Comparison of ENCODE assay signal across 8 cellular contexts in the genomic region with DNA sequence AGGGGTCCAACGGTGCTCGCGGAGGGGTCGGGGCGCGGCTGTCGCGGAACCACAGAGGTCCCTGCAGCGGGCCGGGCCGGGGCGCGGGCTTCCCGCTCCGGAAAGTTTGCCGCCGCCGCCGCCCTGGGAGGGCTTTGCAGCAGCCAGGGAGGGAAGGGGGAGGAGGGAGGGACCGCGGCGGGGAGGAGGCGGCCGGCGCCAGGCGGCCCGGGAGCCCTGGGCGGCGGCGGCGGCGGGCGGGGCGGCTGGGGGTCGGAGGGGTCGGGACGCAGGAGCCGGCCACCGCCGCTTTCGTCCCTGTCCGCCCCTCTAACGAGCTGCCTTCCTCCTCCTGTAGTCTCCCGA. TPM values are rescaled to one million over a fixed set of nuclear protein-coding genes. Genes with fewer than 3 reads are reported as not detected.
DNase-seq lines count a peak whose midpoint lies in the region; ATAC-seq, FAIRE-seq and TF ChIP-seq lines count a peak whose summit lies in the region.

No MANE protein-coding gene starts in this region.

- TF ChIP-seq POLR2A in GM12891 (IDR thresholded peaks at IDR 0.05; ENCODE audit: low read depth, low read length), result no peak

- peaks cover 10% of the 10 kb centered on the region for H3K36me3 Mint-ChIP-seq in Calu3 (ENCODE audit: insufficient read depth, unreplicated experiment)

- ATAC-seq in HG03039 (IDR thresholded peaks at IDR 0.05; ENCODE audit: unreplicated experiment), result peak; percentile 15
- no peak for ATAC-seq in GM21737 (IDR thresholded peaks at IDR 0.05; ENCODE audit: unreplicated experiment)

- no TSS peak for BruUV-seq in Calu3 (replicated peaks; lab: Mats Ljungman, UMichigan)

- no peak for TF ChIP-seq CTCF in Calu3 (IDR thresholded peaks at IDR 0.05; ENCODE audit: unreplicated experiment)

- intact Hi-C loops in Calu3 (cut with micrococcal nuclease; ENCODE audit: unreplicated experiment), result no loop called here

- DNase-seq in Calu3, result peak; percentile 22
- DNase-seq in activated CD8-positive, alpha-beta memory T cell treated with anti-CD3 and anti-CD28 coated beads, Interleukin-2, amount 50 U/mL, for 4 hours, result peak; percentile 29
- DNase-seq in glomerular visceral epithelial cell (ENCODE audit: extremely low spot score), result peak; percentile 54
- DNase-seq in stimulated activated CD4-positive, alpha-beta T cell treated with anti-CD3 and anti-CD28 coated beads, Interleukin-15, amount 100 ng/mL, for 1 hour (ENCODE audit: low read depth in 1 of 2, low spot score in 1 of 2), result peak; percentile 9 to 28
- DNase-seq in GM12891 (ENCODE audit: insufficient read length, low spot score), result no peak
- DNase-seq in NCI-H345 treated with DMSO at 0.1 percent for 48 hours (lab: John Stamatoyannopoulos, UW; ENCODE audit: unreplicated experiment), result no peak

- H3K4me3 Mint-ChIP-seq in Calu3 (ENCODE audit: low read depth, unreplicated experiment), result peak overlapping the region; percentile 46

- H3K27me3 Mint-ChIP-seq in Calu3 (ENCODE audit: unreplicated experiment), result no peaks in the 10 kb centered on the region

- H3K4me1 Mint-ChIP-seq in Calu3 (ENCODE audit: low read depth, unreplicated experiment), result peaks cover 8% of the 10 kb centered on the region

- H3K9me3 Mint-ChIP-seq in Calu3 (ENCODE audit: low read depth, unreplicated experiment), result no peaks in the 10 kb centered on the region

- CTCF ChIA-PET in Calu3 (lab: Charles Lee), result interaction anchor here (1.0 kb wide), 1 partner anchor 25 kb away, joined by 7 read pairs; no protein-coding TSS in a partner anchor

- no peak for FAIRE-seq in GM12891 (lab: Jason Lieb, UNC)

- no peak overlapping the region for H3K27ac Mint-ChIP-seq in Calu3 (ENCODE audit: unreplicated experiment)

TF ChIP-seq in GM12891, 5 proteins besides CTCF, POLR2A, EP300 and RAD21:
- TF ChIP-seq POLR2AphosphoS5 (IDR thresholded peaks at IDR 0.05; ENCODE audit: low read depth, low read length) (no peak), POU2F2 (IDR thresholded peaks at IDR 0.05; ENCODE audit: low read depth, low read length) (no peak), SPI1 (IDR thresholded peaks at IDR 0.05; ENCODE audit: low read depth, low read length) (no peak), PAX5 (IDR thresholded peaks at IDR 0.05; ENCODE audit: insufficient read depth, low read length, severe bottlenecking) (no peak), TAF1 (IDR thresholded peaks at IDR 0.05; ENCODE audit: low read depth, low read length) (no peak)

RNA-seq across cellular contexts. Expression of a gene that starts 0.4 kb away (rescaled TPM):
- total RNA-seq in Calu3 (2022), result 34.3 and 47.5 TPM in 2 replicates
- polyA plus RNA-seq in GM12891 (2012; ENCODE audit: low read depth, missing spikeins), result 0.04 TPM

Comparison
In these comparisons a context has a peak if more than half of its experiments do, and no peak if none do; other contexts are left out.
1. DNase-seq: peak in Calu3 (single experiment), activated CD8-positive, alpha-beta memory T cell treated with anti-CD3 and anti-CD28 coated beads, Interleukin-2, amount 50 U/mL, for 4 hours (single experiment), glomerular visceral epithelial cell (single experiment) and stimulated activated CD4-positive, alpha-beta T cell treated with anti-CD3 and anti-CD28 coated beads, Interleukin-15, amount 100 ng/mL, for 1 hour (2 of 2); none in GM12891 (single experiment) and NCI-H345 treated with DMSO at 0.1 percent for 48 hours (single experiment).